10 cellular contexts compared by ENCODE assay signal in genomic region chr3:136932518-136932917, GRCh38. TPM values are rescaled to one million over a fixed set of nuclear protein-coding genes. Genes with fewer than 3 reads are reported as not detected.
DNase-seq lines count a peak whose midpoint lies in the region; ATAC-seq, FAIRE-seq and TF ChIP-seq lines count a peak whose summit lies in the region.
"Had no signal": no experiment of that assay in that cellular context is flagged by ENCODE, and none has a peak within 500 bp of the region (broad histone marks: within the 10 kb centered on the region; RNA-seq: fewer than 3 reads in every experiment).

No MANE protein-coding gene starts in this region.

- TF ChIP-seq CTCF in GM12865 (IDR thresholded peaks at IDR 0.05; ENCODE audit: insufficient read depth, low read depth, low read length, missing control alignments) (no peak), bronchial epithelial cell (IDR thresholded peaks at IDR 0.05; ENCODE audit: insufficient read depth, low read length, severe bottlenecking) (no peak)

- ATAC-seq in GM21723 (IDR thresholded peaks at IDR 0.05; ENCODE audit: unreplicated experiment): peak; percentile 50
- peak; percentile 37 for ATAC-seq in naive thymus-derived CD4-positive, alpha-beta T cell
- no peak for ATAC-seq in HG02763 (IDR thresholded peaks at IDR 0.05; ENCODE audit: unreplicated experiment)
- no peak for ATAC-seq in GM18861 (IDR thresholded peaks at IDR 0.05; ENCODE audit: unreplicated experiment)

- DNase-seq in GM12865 (ENCODE audit: low read depth) (peak; percentile 40), bronchial epithelial cell (ENCODE audit: low read depth) (peak; percentile 76)
- no peak for DNase-seq in naive thymus-derived CD4-positive, alpha-beta T cell
- DNase-seq in activated CD8-positive, alpha-beta memory T cell treated with anti-CD3 and anti-CD28 coated beads, Interleukin-2, amount 50 U/mL, for 4 hours: no peak
- DNase-seq: activated gamma-delta T cell, retina had no signal

- CTCF ChIA-PET in naive thymus-derived CD4-positive, alpha-beta T cell (lab: Charles Lee): no interaction called here

- H3K36me3 ChIP-seq in bronchial epithelial cell (ENCODE audit: control insufficient read depth, insufficient read depth, low read length): no peaks in the 10 kb centered on the region
- peaks cover 0 to 4% (median 3%) of the 10 kb centered on the region in 3 experiments for H3K36me3 ChIP-seq in naive thymus-derived CD4-positive, alpha-beta T cell (ENCODE audit: control insufficient read depth in 2 of 3, insufficient read depth in 3 of 3, low read length in 3 of 3)

- H3K36me3 Mint-ChIP-seq in naive thymus-derived CD4-positive, alpha-beta T cell: peaks cover 18 to 62% (median 60%) of the 10 kb centered on the region in 5 donors

- H3K4me3 ChIP-seq in GM12865 (ENCODE audit: low read depth, low read length): no peak overlapping the region
- H3K4me3 ChIP-seq in bronchial epithelial cell (ENCODE audit: low read depth, low read length): no peak overlapping the region
- H3K4me3 ChIP-seq in naive thymus-derived CD4-positive, alpha-beta T cell (ENCODE audit: low read length): no peak overlapping the region

- peak overlapping the region in 8 of 9 donors; percentile 22 to 83 (median 65) for H3K27ac Mint-ChIP-seq in naive thymus-derived CD4-positive, alpha-beta T cell

- intact Hi-C loops in naive thymus-derived CD4-positive, alpha-beta T cell (cut with micrococcal nuclease): loop anchor here in 1 of 2 donors (1.0 kb wide), 1 partner anchor 12 kb away; no protein-coding TSS in a partner anchor

- peaks cover 16 to 18% of the 10 kb centered on the region in 2 donors for H3K4me1 ChIP-seq in naive thymus-derived CD4-positive, alpha-beta T cell (ENCODE audit: control insufficient read depth in 2 of 2, insufficient read depth in 2 of 2, low read length in 2 of 2)

- POLR2A ChIA-PET in naive thymus-derived CD4-positive, alpha-beta T cell (lab: Charles Lee): no interaction called here

- FAIRE-seq in bronchial epithelial cell (lab: Jason Lieb, UNC): no peak
- FAIRE-seq: endometrium had no signal

- H3K27ac ChIP-seq in naive thymus-derived CD4-positive, alpha-beta T cell (ENCODE audit: low read depth, low read length): no peak overlapping the region

- H3K9me3 Mint-ChIP-seq in naive thymus-derived CD4-positive, alpha-beta T cell: peaks cover 0 to 10% (median 0%) of the 10 kb centered on the region in 11 donors

- peak overlapping the region in 2 of 10 donors; percentile 8 to 34 for H3K4me3 Mint-ChIP-seq in naive thymus-derived CD4-positive, alpha-beta T cell

- H3K9me3 ChIP-seq in naive thymus-derived CD4-positive, alpha-beta T cell (ENCODE audit: control insufficient read depth in 2 of 3, low read length in 3 of 3): no peaks in the 10 kb centered on the region

- H3K27me3 Mint-ChIP-seq in naive thymus-derived CD4-positive, alpha-beta T cell: no peaks in the 10 kb centered on the region

- peaks cover 26 to 82% (median 75%) of the 10 kb centered on the region in 7 donors for H3K4me1 Mint-ChIP-seq in naive thymus-derived CD4-positive, alpha-beta T cell

- no peaks in the 10 kb centered on the region for H3K27me3 ChIP-seq in bronchial epithelial cell (ENCODE audit: control insufficient read depth, insufficient read depth, low read length)
- no peaks in the 10 kb centered on the region for H3K27me3 ChIP-seq in naive thymus-derived CD4-positive, alpha-beta T cell (ENCODE audit: control insufficient read depth in 2 of 2, insufficient read depth in 2 of 2, low read length in 2 of 2)

RNA-seq across cellular contexts. Expression of gene IL20RB, which starts 25.3 kb away (rescaled TPM):
- total RNA-seq in bronchial epithelial cell: 150 and 291 TPM in 2 replicates
- 1 to 10 TPM; 1.7 to 3.5 (median 2.4) TPM for total RNA-seq in naive thymus-derived CD4-positive, alpha-beta T cell
- polyA plus RNA-seq in naive thymus-derived CD4-positive, alpha-beta T cell: under 1 TPM in 1 of 2 donors, not detected in 1; 0.33 TPM

Comparison
In these comparisons a context has a peak if more than half of its experiments do, and no peak if none do; other contexts are left out.
1. DNase-seq: peak in GM12865 (single experiment) and bronchial epithelial cell (single experiment); none in naive thymus-derived CD4-positive, alpha-beta T cell (0 of 9) and activated CD8-positive, alpha-beta memory T cell treated with anti-CD3 and anti-CD28 coated beads, Interleukin-2, amount 50 U/mL, for 4 hours (single experiment).
2. ATAC-seq: peak in GM21723 (single experiment) and naive thymus-derived CD4-positive, alpha-beta T cell (single experiment); none in HG02763 (single experiment) and GM18861 (single experiment).
3. RNA of gene IL20RB, which starts 25.3 kb away (total RNA-seq): 150 to 291 TPM in bronchial epithelial cell; 1.7 to 3.5 TPM in naive thymus-derived CD4-positive, alpha-beta T cell; every median in the first group is over 10 times any median in the second.